Comparison of ENCODE assay signal across 25 cellular contexts in the genomic region with DNA sequence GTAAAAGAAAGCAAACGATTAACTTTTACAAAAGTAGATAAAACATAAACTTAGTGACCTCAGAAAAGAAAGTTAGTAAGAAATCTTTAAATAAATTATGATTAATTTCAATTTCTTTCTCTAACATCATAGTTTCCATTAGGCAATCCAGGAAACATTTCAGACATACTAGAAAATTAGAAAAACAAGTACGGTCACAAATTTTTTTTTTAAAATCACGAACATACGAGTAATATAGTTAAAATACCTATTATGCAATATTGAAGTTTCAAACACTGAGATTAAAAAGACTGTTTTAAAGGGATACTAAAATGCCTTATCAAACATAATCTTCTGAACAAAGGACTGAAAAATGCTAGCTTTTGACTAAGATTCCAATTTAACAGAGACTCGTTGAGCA. TPM values are rescaled to one million over a fixed set of nuclear protein-coding genes. Genes with fewer than 3 reads are reported as not detected.
DNase-seq lines count a peak whose midpoint lies in the region; ATAC-seq and TF ChIP-seq lines count a peak whose summit lies in the region.
"Had no signal": no experiment of that assay in that cellular context is flagged by ENCODE, and none has a peak within 500 bp of the region (broad histone marks: within the 10 kb centered on the region; RNA-seq: fewer than 3 reads in every experiment).

No MANE protein-coding gene starts in this region.

- intact Hi-C loops in activated CD8-positive, alpha-beta T cell treated with anti-CD3 and anti-CD28 coated beads for 36 hours (cut with micrococcal nuclease): no loop called here
- intact Hi-C loops in activated T-helper 1 cell treated with anti-CD3 and anti-CD28 coated beads, Interleukin-12 subunit alpha, Interleukin-12 subunit beta, Interleukin-2, Interleukin-4 antibody, amounts not matched to agents 30 ng/mL and 10 ng/mL and 1 ng/mL, durations not matched to agents 14 hours and 24 hours and 36 hours (cut with micrococcal nuclease): no loop called here

- H3K27ac ChIP-seq in subcutaneous abdominal adipose tissue (ENCODE audit: low read depth, low read length) (peak overlapping the region; percentile 2), caudate nucleus (ENCODE audit: low read depth, low read length) (no peak overlapping the region)
- H3K27ac ChIP-seq: HL-60, vagina, VCaP had no signal

- no peak for TF ChIP-seq CTCF in activated CD8-positive, alpha-beta T cell treated with anti-CD3 and anti-CD28 coated beads for 36 hours (IDR thresholded peaks at IDR 0.05)
- TF ChIP-seq CTCF in fibroblast of mammary gland (conservative IDR thresholded peaks at IDR 0.05; ENCODE audit: control insufficient read depth, insufficient read depth, low read depth, low read length): no peak

- H3K27me3 ChIP-seq in subcutaneous abdominal adipose tissue (ENCODE audit: control insufficient read depth in 5 of 5, insufficient read depth in 4 of 5, low read length in 5 of 5): no peaks in the 10 kb centered on the region
- H3K27me3 ChIP-seq: vagina had no signal

- no peak overlapping the region for H3K9ac ChIP-seq in subcutaneous abdominal adipose tissue (ENCODE audit: low read length in 5 of 5)

- H3K36me3 ChIP-seq in subcutaneous abdominal adipose tissue (ENCODE audit: control insufficient read depth in 5 of 5, insufficient read depth in 5 of 5, low read length in 5 of 5): peaks cover 21 to 38% (median 30%) of the 10 kb centered on the region in 5 donors

- H3K4me3 ChIP-seq in fibroblast of mammary gland (ENCODE audit: control insufficient read depth, low read depth, low read length): no peak overlapping the region
- no peak overlapping the region for H3K4me3 ChIP-seq in subcutaneous abdominal adipose tissue (ENCODE audit: low read depth in 1 of 5, low read length in 5 of 5)
- H3K4me3 ChIP-seq: vagina had no signal

- H3K4me1 Mint-ChIP-seq in activated CD8-positive, alpha-beta T cell treated with anti-CD3 and anti-CD28 coated beads for 36 hours (ENCODE audit: low read depth): peaks cover 39% of the 10 kb centered on the region
- H3K4me1 Mint-ChIP-seq in activated CD8-positive, alpha-beta T cell treated with anti-CD3 and anti-CD28 coated beads, Interleukin-2, amount 10 ng/mL, durations not matched to agents 7 days and 5 days (ENCODE audit: low read depth): peaks cover 17% of the 10 kb centered on the region
- peaks cover 34% of the 10 kb centered on the region for H3K4me1 Mint-ChIP-seq in activated T-helper 17 cell treated with anti-CD3 and anti-CD28 coated beads, Interleukin-2, amount 50 U/mL, for 72 hours
- peaks cover 36% of the 10 kb centered on the region for H3K4me1 Mint-ChIP-seq in activated T-helper 1 cell treated with anti-CD3 and anti-CD28 coated beads, Interleukin-12 subunit alpha, Interleukin-12 subunit beta, Interleukin-2, Interleukin-4 antibody, amounts not matched to agents 30 ng/mL and 10 ng/mL and 1 ng/mL, durations not matched to agents 14 hours and 24 hours and 36 hours (ENCODE audit: low read depth)

- H3K9me3 Mint-ChIP-seq in activated CD8-positive, alpha-beta T cell treated with anti-CD3 and anti-CD28 coated beads for 36 hours: no peaks in the 10 kb centered on the region
- no peaks in the 10 kb centered on the region for H3K9me3 Mint-ChIP-seq in activated CD8-positive, alpha-beta T cell treated with anti-CD3 and anti-CD28 coated beads, Interleukin-2, amount 10 ng/mL, durations not matched to agents 7 days and 5 days (ENCODE audit: insufficient read depth)
- no peaks in the 10 kb centered on the region for H3K9me3 Mint-ChIP-seq in activated T-helper 17 cell treated with anti-CD3 and anti-CD28 coated beads, Interleukin-2, amount 50 U/mL, for 72 hours
- H3K9me3 Mint-ChIP-seq in activated T-helper 1 cell treated with anti-CD3 and anti-CD28 coated beads, Interleukin-12 subunit alpha, Interleukin-12 subunit beta, Interleukin-2, Interleukin-4 antibody, amounts not matched to agents 30 ng/mL and 10 ng/mL and 1 ng/mL, durations not matched to agents 14 hours and 24 hours and 36 hours: no peaks in the 10 kb centered on the region
- H3K9me3 Mint-ChIP-seq: CD8-positive, alpha-beta memory T cell; IgD-negative memory B cell; naive B cell; T-cell had no signal

- H3K4me3 Mint-ChIP-seq in activated CD8-positive, alpha-beta T cell treated with anti-CD3 and anti-CD28 coated beads for 36 hours: no peak overlapping the region
- no peak overlapping the region for H3K4me3 Mint-ChIP-seq in activated CD8-positive, alpha-beta T cell treated with anti-CD3 and anti-CD28 coated beads, Interleukin-2, amount 10 ng/mL, durations not matched to agents 7 days and 5 days
- no peak overlapping the region for H3K4me3 Mint-ChIP-seq in activated T-helper 17 cell treated with anti-CD3 and anti-CD28 coated beads, Interleukin-2, amount 50 U/mL, for 72 hours
- H3K4me3 Mint-ChIP-seq in activated T-helper 1 cell treated with anti-CD3 and anti-CD28 coated beads, Interleukin-12 subunit alpha, Interleukin-12 subunit beta, Interleukin-2, Interleukin-4 antibody, amounts not matched to agents 30 ng/mL and 10 ng/mL and 1 ng/mL, durations not matched to agents 14 hours and 24 hours and 36 hours: no peak overlapping the region
- H3K4me3 Mint-ChIP-seq: CD8-positive, alpha-beta memory T cell; IgD-negative memory B cell; naive B cell; T-cell had no signal

- H3K27me3 Mint-ChIP-seq in activated CD8-positive, alpha-beta T cell treated with anti-CD3 and anti-CD28 coated beads for 36 hours: no peaks in the 10 kb centered on the region
- H3K27me3 Mint-ChIP-seq in activated CD8-positive, alpha-beta T cell treated with anti-CD3 and anti-CD28 coated beads, Interleukin-2, amount 10 ng/mL, durations not matched to agents 7 days and 5 days (ENCODE audit: low read depth): no peaks in the 10 kb centered on the region
- no peaks in the 10 kb centered on the region for H3K27me3 Mint-ChIP-seq in activated T-helper 17 cell treated with anti-CD3 and anti-CD28 coated beads, Interleukin-2, amount 50 U/mL, for 72 hours
- no peaks in the 10 kb centered on the region for H3K27me3 Mint-ChIP-seq in activated T-helper 1 cell treated with anti-CD3 and anti-CD28 coated beads, Interleukin-12 subunit alpha, Interleukin-12 subunit beta, Interleukin-2, Interleukin-4 antibody, amounts not matched to agents 30 ng/mL and 10 ng/mL and 1 ng/mL, durations not matched to agents 14 hours and 24 hours and 36 hours (ENCODE audit: insufficient read depth)
- H3K27me3 Mint-ChIP-seq: CD8-positive, alpha-beta memory T cell; IgD-negative memory B cell; naive B cell; T-cell had no signal

- POLR2A ChIA-PET in activated CD8-positive, alpha-beta T cell treated with anti-CD3 and anti-CD28 coated beads for 36 hours (lab: Charles Lee): interaction anchor here (0.5 kb wide), 1 partner anchor 41 kb away, joined by 3 read pairs; no protein-coding TSS in a partner anchor
- POLR2A ChIA-PET in activated CD8-positive, alpha-beta T cell treated with anti-CD3 and anti-CD28 coated beads, Interleukin-2, amount 10 ng/mL, durations not matched to agents 7 days and 5 days (lab: Charles Lee): no interaction called here

- peaks cover 40% of the 10 kb centered on the region for H3K36me3 Mint-ChIP-seq in activated CD8-positive, alpha-beta T cell treated with anti-CD3 and anti-CD28 coated beads for 36 hours (ENCODE audit: low read depth)
- peaks cover 53% of the 10 kb centered on the region for H3K36me3 Mint-ChIP-seq in activated CD8-positive, alpha-beta T cell treated with anti-CD3 and anti-CD28 coated beads, Interleukin-2, amount 10 ng/mL, durations not matched to agents 7 days and 5 days (ENCODE audit: low read depth)
- H3K36me3 Mint-ChIP-seq in activated T-helper 17 cell treated with anti-CD3 and anti-CD28 coated beads, Interleukin-2, amount 50 U/mL, for 72 hours (ENCODE audit: low read depth): peaks cover 92% of the 10 kb centered on the region
- peaks cover 43% of the 10 kb centered on the region for H3K36me3 Mint-ChIP-seq in activated T-helper 1 cell treated with anti-CD3 and anti-CD28 coated beads, Interleukin-12 subunit alpha, Interleukin-12 subunit beta, Interleukin-2, Interleukin-4 antibody, amounts not matched to agents 30 ng/mL and 10 ng/mL and 1 ng/mL, durations not matched to agents 14 hours and 24 hours and 36 hours (ENCODE audit: low read depth)

- CTCF ChIA-PET in activated CD8-positive, alpha-beta T cell treated with anti-CD3 and anti-CD28 coated beads for 36 hours (lab: Charles Lee): interaction anchor here (1.1 to 1.5 kb wide), 3 partner anchors 10 to 28 kb away, joined by 3 to 4 read pairs (median 3); partner anchors contain the start of gene NOL7
- CTCF ChIA-PET in activated CD8-positive, alpha-beta T cell treated with anti-CD3 and anti-CD28 coated beads, Interleukin-2, amount 10 ng/mL, durations not matched to agents 7 days and 5 days (lab: Charles Lee): interaction anchor here (1.5 kb wide), 1 partner anchor 17 kb away, joined by 4 read pairs; no protein-coding TSS in a partner anchor

- H3K27ac Mint-ChIP-seq in activated CD8-positive, alpha-beta T cell treated with anti-CD3 and anti-CD28 coated beads for 36 hours: peak overlapping the region; percentile 87
- H3K27ac Mint-ChIP-seq in activated CD8-positive, alpha-beta T cell treated with anti-CD3 and anti-CD28 coated beads, Interleukin-2, amount 10 ng/mL, durations not matched to agents 7 days and 5 days: no peak overlapping the region
- peak overlapping the region; percentile 58 for H3K27ac Mint-ChIP-seq in activated T-helper 17 cell treated with anti-CD3 and anti-CD28 coated beads, Interleukin-2, amount 50 U/mL, for 72 hours
- H3K27ac Mint-ChIP-seq in activated T-helper 1 cell treated with anti-CD3 and anti-CD28 coated beads, Interleukin-12 subunit alpha, Interleukin-12 subunit beta, Interleukin-2, Interleukin-4 antibody, amounts not matched to agents 30 ng/mL and 10 ng/mL and 1 ng/mL, durations not matched to agents 14 hours and 24 hours and 36 hours: no peak overlapping the region
- H3K27ac Mint-ChIP-seq: IgD-negative memory B cell had no signal

- ATAC-seq in activated CD8-positive, alpha-beta T cell treated with anti-CD3 and anti-CD28 coated beads for 36 hours: no peak
- ATAC-seq in activated CD8-positive, alpha-beta T cell treated with anti-CD3 and anti-CD28 coated beads, Interleukin-2, amount 10 ng/mL, durations not matched to agents 7 days and 5 days: no peak
- ATAC-seq in activated T-helper 17 cell treated with anti-CD3 and anti-CD28 coated beads, Interleukin-2, amount 50 U/mL, for 72 hours (replicated peaks): no peak
- no peak for ATAC-seq in GM21526 (IDR thresholded peaks at IDR 0.05; ENCODE audit: low FRiP score, unreplicated experiment)
- ATAC-seq: PC-3, T-cell had no signal

- H3K4me1 ChIP-seq in subcutaneous abdominal adipose tissue (ENCODE audit: control insufficient read depth in 5 of 5, insufficient read depth in 5 of 5, low read length in 5 of 5): peaks cover 0 to 3% (median 0%) of the 10 kb centered on the region in 5 donors
- H3K4me1 ChIP-seq: vagina had no signal

- no peak for DNase-seq in activated CD8-positive, alpha-beta T cell treated with anti-CD3 and anti-CD28 coated beads for 36 hours
- DNase-seq in activated CD8-positive, alpha-beta T cell treated with anti-CD3 and anti-CD28 coated beads, Interleukin-2, amount 10 ng/mL, durations not matched to agents 7 days and 5 days: no peak
- peak; percentile 5 for DNase-seq in fibroblast of mammary gland (ENCODE audit: low read depth)
- no peak for DNase-seq in caudate nucleus (lab: John Stamatoyannopoulos, UW)
- DNase-seq in activated T-helper 1 cell treated with anti-CD3 and anti-CD28 coated beads, Interleukin-12 subunit alpha, Interleukin-12 subunit beta, Interleukin-2, Interleukin-4 antibody, amounts not matched to agents 30 ng/mL and 10 ng/mL and 1 ng/mL, durations not matched to agents 14 hours and 24 hours and 36 hours (ENCODE audit: low spot score): no peak
- DNase-seq: activated effector memory CD4-positive, alpha-beta T cell treated with anti-CD3 and anti-CD28 coated beads, Interleukin-2, amount 50 U/mL, for 16 hours; CD8-positive, alpha-beta memory T cell; DMS79 treated with DMSO at 0.1 percent for 48 hours; foreskin melanocyte; kidney glomerular epithelial cell; MM.1S; naive B cell; NCI-H187; NCI-H774; PC-3; SIG-M5; stimulated activated CD4-positive, alpha-beta T cell treated with anti-CD3 and anti-CD28 coated beads, Interleukin-2, amount 100 ng/mL, for 48 hours; T-cell had no signal

- no peaks in the 10 kb centered on the region for H3K9me3 ChIP-seq in subcutaneous abdominal adipose tissue (ENCODE audit: control insufficient read depth in 5 of 5, low read length in 5 of 5)
- H3K9me3 ChIP-seq: vagina had no signal

RNA-seq across cellular contexts. Expression of gene NOL7, which starts 26.2 kb away (rescaled TPM):
- 10 to 100 TPM; 95.2 to 95.8 TPM for total RNA-seq in activated CD8-positive, alpha-beta T cell treated with anti-CD3 and anti-CD28 coated beads for 36 hours
- total RNA-seq in activated CD8-positive, alpha-beta T cell treated with anti-CD3 and anti-CD28 coated beads, Interleukin-2, amount 10 ng/mL, durations not matched to agents 7 days and 5 days: 10 to 100 TPM; 67.3 to 71.6 TPM
- total RNA-seq in activated T-helper 17 cell treated with anti-CD3 and anti-CD28 coated beads, Interleukin-2, amount 50 U/mL, for 72 hours: 10 to 100 TPM; 50.4 to 92.5 TPM
- 97.7 and 100 TPM in 2 replicates for total RNA-seq in activated T-helper 1 cell treated with anti-CD3 and anti-CD28 coated beads, Interleukin-12 subunit alpha, Interleukin-12 subunit beta, Interleukin-2, Interleukin-4 antibody, amounts not matched to agents 30 ng/mL and 10 ng/mL and 1 ng/mL, durations not matched to agents 14 hours and 24 hours and 36 hours

Comparison
In these comparisons a context has a peak if more than half of its experiments do, and no peak if none do; other contexts are left out.
1. H3K27ac Mint-ChIP-seq: peak in activated CD8-positive, alpha-beta T cell treated with anti-CD3 and anti-CD28 coated beads for 36 hours (single experiment) and activated T-helper 17 cell treated with anti-CD3 and anti-CD28 coated beads, Interleukin-2, amount 50 U/mL, for 72 hours (single experiment); none in activated CD8-positive, alpha-beta T cell treated with anti-CD3 and anti-CD28 coated beads, Interleukin-2, amount 10 ng/mL, durations not matched to agents 7 days and 5 days (single experiment) and activated T-helper 1 cell treated with anti-CD3 and anti-CD28 coated beads, Interleukin-12 subunit alpha, Interleukin-12 subunit beta, Interleukin-2, Interleukin-4 antibody, amounts not matched to agents 30 ng/mL and 10 ng/mL and 1 ng/mL, durations not matched to agents 14 hours and 24 hours and 36 hours (single experiment).